18 cellular contexts compared by ENCODE assay signal in the genomic region with DNA sequence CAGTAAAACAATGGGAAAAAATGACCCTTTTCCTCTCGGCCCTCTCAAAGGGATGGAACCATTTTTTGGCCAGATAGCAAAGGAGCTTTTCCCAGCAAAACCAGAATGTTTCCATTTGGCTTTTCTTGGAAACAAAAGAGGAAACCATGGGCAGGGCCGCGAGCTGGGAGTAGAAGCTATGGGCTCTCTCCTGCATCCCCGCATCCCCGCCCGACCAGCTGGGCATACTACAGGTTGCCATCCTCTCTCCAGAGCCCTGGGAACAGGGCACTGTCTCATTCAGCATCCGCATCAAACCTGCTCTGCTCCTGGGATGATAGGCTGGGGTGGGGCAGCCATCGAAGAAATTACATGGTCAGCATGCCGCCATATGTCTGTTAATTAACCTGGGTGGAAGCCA. TPM values are rescaled to one million over a fixed set of nuclear protein-coding genes. Genes with fewer than 3 reads are reported as not detected.
DNase-seq lines count a peak whose midpoint lies in the region; ATAC-seq and TF ChIP-seq lines count a peak whose summit lies in the region.
"Had no signal": no experiment of that assay in that cellular context is flagged by ENCODE, and none has a peak within 500 bp of the region (broad histone marks: within the 10 kb centered on the region; RNA-seq: fewer than 3 reads in every experiment).

No MANE protein-coding gene starts in this region.

- H3K36me3 ChIP-seq in BLaER1 treated with 17β-estradiol and CSF1 and Interleukin-3, amounts not matched to agents 10 nM and 100 nM, result peaks cover 57 to 94% (median 76%) of the 10 kb centered on the region in 11 experiments
- H3K36me3 ChIP-seq in left lung, result peaks cover 0 to 15% of the 10 kb centered on the region in 2 donors
- peaks cover 0 to 8% (median 0%) of the 10 kb centered on the region in 4 donors for H3K36me3 ChIP-seq in stomach
- H3K36me3 ChIP-seq: cardiac muscle cell had no signal

- peak overlapping the region in 8 of 11 experiments; percentile 4 to 90 (median 70); a peak in 11 of 22 replicates for H3K9ac ChIP-seq in BLaER1 treated with 17β-estradiol and CSF1 and Interleukin-3, amounts not matched to agents 10 nM and 100 nM

- H3K4me2 ChIP-seq in BLaER1 treated with 17β-estradiol and CSF1 and Interleukin-3, amounts not matched to agents 10 nM and 100 nM, result peak overlapping the region; percentile 86 to 100 (median 99)

- DNase-seq in caudate nucleus (lab: John Stamatoyannopoulos, UW) (no peak), left lung (no peak), stomach (no peak), NCI-H510A (lab: John Stamatoyannopoulos, UW) (no peak), NCI-H69 (lab: John Stamatoyannopoulos, UW) (no peak), mesenteric fat pad (ENCODE audit: low spot score) (no peak)
- DNase-seq: ACHN; activated CD4-positive, alpha-beta T cell treated with anti-CD3 and anti-CD28 coated beads for 1 hour; activated effector memory CD4-positive, alpha-beta T cell treated with Interleukin-2 at 50 U/mL for 16 hours; CD4-positive, alpha-beta T cell; effector CD4-positive, alpha-beta T cell; NCI-H1436; NCI-H774; small intestine; stimulated activated CD8-positive, alpha-beta memory T cell treated with anti-CD3 and anti-CD28 coated beads, Interleukin-4, amount 100 ng/mL, for 48 hours had no signal

- 79 to 87% (median 86%) methylated on average over 9 of the region's 9 CpGs for WGBS in stomach, 5 donors

- no peak for TF ChIP-seq POLR2A in stomach (IDR thresholded peaks at IDR 0.05)

- H3K27me3 ChIP-seq in BLaER1 treated with 17β-estradiol and CSF1 and Interleukin-3, amounts not matched to agents 10 nM and 100 nM, result no peaks in the 10 kb centered on the region
- H3K27me3 ChIP-seq in left lung (no peaks in the 10 kb centered on the region), stomach (no peaks in the 10 kb centered on the region)
- H3K27me3 ChIP-seq: cardiac muscle cell had no signal

- peaks cover 12 to 100% (median 38%) of the 10 kb centered on the region in 11 experiments; a peak in 17 of 22 replicates for H4K20me1 ChIP-seq in BLaER1 treated with 17β-estradiol and CSF1 and Interleukin-3, amounts not matched to agents 10 nM and 100 nM

- H3K4me3 ChIP-seq in BLaER1 treated with 17β-estradiol and CSF1 and Interleukin-3, amounts not matched to agents 10 nM and 100 nM, result no peak overlapping the region
- H3K4me3 ChIP-seq in left lung, result no peak overlapping the region
- no peak overlapping the region for H3K4me3 ChIP-seq in stomach
- H3K4me3 ChIP-seq: cardiac muscle cell had no signal

- H3K4me1 ChIP-seq in BLaER1 treated with 17β-estradiol and CSF1 and Interleukin-3, amounts not matched to agents 10 nM and 100 nM, result peaks cover 99 to 100% (median 100%) of the 10 kb centered on the region in 10 experiments
- H3K4me1 ChIP-seq in left lung (peaks cover 21 to 72% of the 10 kb centered on the region in 2 donors), stomach (peaks cover 75 to 100% (median 91%) of the 10 kb centered on the region in 4 donors)

- H3K27ac ChIP-seq in BLaER1 treated with 17β-estradiol and CSF1 and Interleukin-3, amounts not matched to agents 10 nM and 100 nM, result peak overlapping the region in 9 of 11 experiments; percentile 91 to 99 (median 95); a peak in 17 of 22 replicates
- H3K27ac ChIP-seq in caudate nucleus (ENCODE audit: low read depth, low read length) (peak overlapping the region; percentile 31), left lung (peak overlapping the region; percentile 61 to 80), stomach (peak overlapping the region in 4 of 5 donors; percentile 89 to 99 (median 90))
- H3K27ac ChIP-seq: cardiac muscle cell had no signal

- TF ChIP-seq EP300 in stomach (IDR thresholded peaks at IDR 0.05), result no peak

- ATAC-seq in left lung (no peak), HG03095 (IDR thresholded peaks at IDR 0.05; ENCODE audit: unreplicated experiment) (no peak)

- TF ChIP-seq CTCF in left lung (IDR thresholded peaks at IDR 0.05), result no peak
- no peak for TF ChIP-seq CTCF in stomach (IDR thresholded peaks at IDR 0.05)

- no peaks in the 10 kb centered on the region for H3K9me3 ChIP-seq in BLaER1 treated with 17β-estradiol and CSF1 and Interleukin-3, amounts not matched to agents 10 nM and 100 nM (replicated peaks in 1 of 11)
- H3K9me3 ChIP-seq in left lung (no peaks in the 10 kb centered on the region), stomach (no peaks in the 10 kb centered on the region)

- intact Hi-C loops in left lung (cut with DNase I) (no loop called here), stomach (cut with DNase I; ENCODE audit: low total_unique reads) (no loop called here)

RNA-seq across cellular contexts. Expression of a gene that starts 20.9 kb away (rescaled TPM):
- total RNA-seq in left lung (100 to 1,000 TPM; 416 to 512 TPM), stomach (100 to 1,000 TPM in 3 of 5 donors, 10 to 100 TPM in 2; 68.1 to 297 (median 154) TPM), mesenteric fat pad (57.7 TPM)
- 100 to 1,000 TPM in 2 of 3 donors, 10 to 100 TPM in 1; 51.0 to 421 (median 124) TPM for polyA plus RNA-seq in stomach

Comparison
In these comparisons a context has a peak if more than half of its experiments do, and no peak if none do; other contexts are left out.
1. H3K27ac ChIP-seq: peak in every context shown above with its lines; median percentile 95 in BLaER1 treated with 17β-estradiol and CSF1 and Interleukin-3, amounts not matched to agents 10 nM and 100 nM; 90 in stomach; 70 in left lung; 31 in caudate nucleus.